8 cellular contexts compared by ENCODE assay signal in genomic region chr6:89940225-89941027, GRCh38. TPM values are rescaled to one million over a fixed set of nuclear protein-coding genes. Genes with fewer than 3 reads are reported as not detected.
DNase-seq lines count a peak whose midpoint lies in the region; ATAC-seq, FAIRE-seq and TF ChIP-seq lines count a peak whose summit lies in the region.

No MANE protein-coding gene starts in this region.

- H3K27me3 ChIP-seq in MM.1S (replicated peaks; ENCODE audit: insufficient read depth, low read length), result no peaks in the 10 kb centered on the region
- no peaks in the 10 kb centered on the region for H3K27me3 ChIP-seq in RWPE2 (ENCODE audit: insufficient read depth, poor library complexity, severe bottlenecking)

- FAIRE-seq in urothelium cell line (lab: Jason Lieb, UNC), result no peak

- H4K20me1 ChIP-seq in MM.1S (ENCODE audit: insufficient read depth, low read length), result no peaks in the 10 kb centered on the region

- H3K4me1 ChIP-seq in MM.1S (ENCODE audit: low read length), result no peaks in the 10 kb centered on the region
- peaks cover 4% of the 10 kb centered on the region for H3K4me1 ChIP-seq in RWPE2 (ENCODE audit: insufficient read depth, poor library complexity, severe bottlenecking)

- H3K9me3 ChIP-seq in MM.1S (replicated peaks; ENCODE audit: insufficient read depth, low read length) (no peaks in the 10 kb centered on the region), RWPE2 (ENCODE audit: severe bottlenecking) (no peaks in the 10 kb centered on the region)

- H3K4me3 ChIP-seq in MM.1S (ENCODE audit: low read length) (no peak overlapping the region), RWPE2 (ENCODE audit: severe bottlenecking) (no peak overlapping the region), fibroblast of villous mesenchyme (ENCODE audit: low read depth, low read length) (no peak overlapping the region)

- DNase-seq in DMS 273 treated with DMSO at 0.1 percent for 48 hours (lab: John Stamatoyannopoulos, UW), result peak; percentile 66
- peak; percentile 82 for DNase-seq in MM.1S
- DNase-seq in RWPE2 (ENCODE audit: low spot score), result no peak
- peak; percentile 36 for DNase-seq in activated T-helper 9 cell treated with anti-CD3 and anti-CD28 coated beads, Interleukin-2, amount 50 U/mL, for 16 hours (ENCODE audit: low read depth)
- DNase-seq in fibroblast of villous mesenchyme (ENCODE audit: low read depth), result peak; percentile 86
- DNase-seq in omental fat pad (ENCODE audit: low spot score), result no peak
- DNase-seq in urothelium cell line (ENCODE audit: low spot score), result peak; percentile 61

- H3K36me3 ChIP-seq in MM.1S (replicated peaks; ENCODE audit: insufficient read depth, low read length) (no peaks in the 10 kb centered on the region), RWPE2 (ENCODE audit: low read depth) (no peaks in the 10 kb centered on the region)

- peak; percentile 74 for TF ChIP-seq CTCF in MM.1S (IDR thresholded peaks at IDR 0.05; ENCODE audit: low read length)
- TF ChIP-seq CTCF in RWPE2 (IDR thresholded peaks at IDR 0.05; ENCODE audit: poor library complexity, severe bottlenecking), result peak; percentile 87
- peak; percentile 76 for TF ChIP-seq CTCF in fibroblast of villous mesenchyme (IDR thresholded peaks at IDR 0.05; ENCODE audit: insufficient read depth, low read depth, low read length)
- peak in 1 of 3 donors; percentile 42 for TF ChIP-seq CTCF in omental fat pad (IDR thresholded peaks at IDR 0.05)

- H3F3A ChIP-seq in MM.1S (ENCODE audit: insufficient read depth, low read length), result no peaks in the 10 kb centered on the region

- no peak overlapping the region for H3K4me2 ChIP-seq in MM.1S (ENCODE audit: low read depth, low read length)

- ATAC-seq in GM21619 (IDR thresholded peaks at IDR 0.05; ENCODE audit: unreplicated experiment) (peak; percentile 88), RWPE2 (ENCODE audit: low read depth) (peak; percentile 97), omental fat pad (ENCODE audit: low FRiP score) (peak; percentile 91)

- no peak overlapping the region for H2AFZ ChIP-seq in MM.1S (ENCODE audit: low read length)

- H3K79me2 ChIP-seq in MM.1S (ENCODE audit: low read length), result no peaks in the 10 kb centered on the region

- no peaks in the 10 kb centered on the region for H3K9me2 ChIP-seq in MM.1S (replicated peaks; ENCODE audit: insufficient read depth, low read length)

- H3K9ac ChIP-seq in MM.1S (ENCODE audit: low read length), result no peak overlapping the region

- H3K27ac ChIP-seq in MM.1S (ENCODE audit: low read length) (no peak overlapping the region), RWPE2 (ENCODE audit: poor library complexity, severe bottlenecking) (no peak overlapping the region)

RNA-seq across cellular contexts. Expression of gene GJA10, which starts 46.2 kb away (rescaled TPM):
- total RNA-seq in fibroblast of villous mesenchyme, result not detected in 2 replicates
- not detected for total RNA-seq in omental fat pad

Comparison
In these comparisons a context has a peak if more than half of its experiments do, and no peak if none do; other contexts are left out.
1. DNase-seq: peak in DMS 273 treated with DMSO at 0.1 percent for 48 hours (single experiment), MM.1S (single experiment), activated T-helper 9 cell treated with anti-CD3 and anti-CD28 coated beads, Interleukin-2, amount 50 U/mL, for 16 hours (single experiment), fibroblast of villous mesenchyme (single experiment) and urothelium cell line (single experiment); none in RWPE2 (single experiment) and omental fat pad (single experiment).
2. Peak in every context shown above with its lines, with median percentiles within 50 percentile points of each other: ATAC-seq.